In the genomic region with DNA sequence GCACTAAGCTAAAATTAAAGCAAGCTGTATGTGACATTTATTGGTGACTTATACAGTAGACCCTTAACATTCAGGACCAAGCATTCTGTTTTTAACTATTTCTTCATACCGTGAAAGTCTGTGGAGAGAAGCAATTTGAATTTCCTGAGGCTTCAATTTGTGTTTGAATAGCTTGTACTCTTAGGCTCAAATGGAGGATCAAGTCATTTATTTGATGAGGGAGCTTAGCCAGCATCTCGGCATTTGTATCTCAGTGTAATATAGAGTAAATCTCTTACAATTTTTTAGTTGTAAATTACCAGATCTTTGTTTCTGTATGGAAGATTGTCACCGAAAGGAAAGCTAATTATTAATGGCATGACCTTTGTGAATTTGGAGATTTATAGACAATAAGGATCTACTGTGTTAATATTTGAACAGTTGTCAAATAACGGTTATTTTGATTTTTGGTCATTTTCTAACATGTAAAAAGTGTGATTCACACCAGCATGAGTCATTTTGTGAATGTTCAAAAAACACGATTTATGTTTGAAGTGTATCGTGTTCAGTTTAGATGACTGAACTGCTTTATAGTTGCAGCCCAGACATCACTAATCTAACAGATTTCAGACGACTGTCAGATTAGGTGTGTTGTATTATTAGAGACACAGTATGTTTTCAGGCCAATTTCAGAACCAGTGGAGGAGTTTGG, we compare ENCODE assay signal across 1 cellular context.
TF ChIP-seq lines count a peak whose summit lies in the region.

No MANE protein-coding gene starts in this region.

TF ChIP-seq in H1, 55 proteins besides CTCF, POLR2A, EP300 and RAD21 (continued from another document):
- TF ChIP-seq, protein P1, sequence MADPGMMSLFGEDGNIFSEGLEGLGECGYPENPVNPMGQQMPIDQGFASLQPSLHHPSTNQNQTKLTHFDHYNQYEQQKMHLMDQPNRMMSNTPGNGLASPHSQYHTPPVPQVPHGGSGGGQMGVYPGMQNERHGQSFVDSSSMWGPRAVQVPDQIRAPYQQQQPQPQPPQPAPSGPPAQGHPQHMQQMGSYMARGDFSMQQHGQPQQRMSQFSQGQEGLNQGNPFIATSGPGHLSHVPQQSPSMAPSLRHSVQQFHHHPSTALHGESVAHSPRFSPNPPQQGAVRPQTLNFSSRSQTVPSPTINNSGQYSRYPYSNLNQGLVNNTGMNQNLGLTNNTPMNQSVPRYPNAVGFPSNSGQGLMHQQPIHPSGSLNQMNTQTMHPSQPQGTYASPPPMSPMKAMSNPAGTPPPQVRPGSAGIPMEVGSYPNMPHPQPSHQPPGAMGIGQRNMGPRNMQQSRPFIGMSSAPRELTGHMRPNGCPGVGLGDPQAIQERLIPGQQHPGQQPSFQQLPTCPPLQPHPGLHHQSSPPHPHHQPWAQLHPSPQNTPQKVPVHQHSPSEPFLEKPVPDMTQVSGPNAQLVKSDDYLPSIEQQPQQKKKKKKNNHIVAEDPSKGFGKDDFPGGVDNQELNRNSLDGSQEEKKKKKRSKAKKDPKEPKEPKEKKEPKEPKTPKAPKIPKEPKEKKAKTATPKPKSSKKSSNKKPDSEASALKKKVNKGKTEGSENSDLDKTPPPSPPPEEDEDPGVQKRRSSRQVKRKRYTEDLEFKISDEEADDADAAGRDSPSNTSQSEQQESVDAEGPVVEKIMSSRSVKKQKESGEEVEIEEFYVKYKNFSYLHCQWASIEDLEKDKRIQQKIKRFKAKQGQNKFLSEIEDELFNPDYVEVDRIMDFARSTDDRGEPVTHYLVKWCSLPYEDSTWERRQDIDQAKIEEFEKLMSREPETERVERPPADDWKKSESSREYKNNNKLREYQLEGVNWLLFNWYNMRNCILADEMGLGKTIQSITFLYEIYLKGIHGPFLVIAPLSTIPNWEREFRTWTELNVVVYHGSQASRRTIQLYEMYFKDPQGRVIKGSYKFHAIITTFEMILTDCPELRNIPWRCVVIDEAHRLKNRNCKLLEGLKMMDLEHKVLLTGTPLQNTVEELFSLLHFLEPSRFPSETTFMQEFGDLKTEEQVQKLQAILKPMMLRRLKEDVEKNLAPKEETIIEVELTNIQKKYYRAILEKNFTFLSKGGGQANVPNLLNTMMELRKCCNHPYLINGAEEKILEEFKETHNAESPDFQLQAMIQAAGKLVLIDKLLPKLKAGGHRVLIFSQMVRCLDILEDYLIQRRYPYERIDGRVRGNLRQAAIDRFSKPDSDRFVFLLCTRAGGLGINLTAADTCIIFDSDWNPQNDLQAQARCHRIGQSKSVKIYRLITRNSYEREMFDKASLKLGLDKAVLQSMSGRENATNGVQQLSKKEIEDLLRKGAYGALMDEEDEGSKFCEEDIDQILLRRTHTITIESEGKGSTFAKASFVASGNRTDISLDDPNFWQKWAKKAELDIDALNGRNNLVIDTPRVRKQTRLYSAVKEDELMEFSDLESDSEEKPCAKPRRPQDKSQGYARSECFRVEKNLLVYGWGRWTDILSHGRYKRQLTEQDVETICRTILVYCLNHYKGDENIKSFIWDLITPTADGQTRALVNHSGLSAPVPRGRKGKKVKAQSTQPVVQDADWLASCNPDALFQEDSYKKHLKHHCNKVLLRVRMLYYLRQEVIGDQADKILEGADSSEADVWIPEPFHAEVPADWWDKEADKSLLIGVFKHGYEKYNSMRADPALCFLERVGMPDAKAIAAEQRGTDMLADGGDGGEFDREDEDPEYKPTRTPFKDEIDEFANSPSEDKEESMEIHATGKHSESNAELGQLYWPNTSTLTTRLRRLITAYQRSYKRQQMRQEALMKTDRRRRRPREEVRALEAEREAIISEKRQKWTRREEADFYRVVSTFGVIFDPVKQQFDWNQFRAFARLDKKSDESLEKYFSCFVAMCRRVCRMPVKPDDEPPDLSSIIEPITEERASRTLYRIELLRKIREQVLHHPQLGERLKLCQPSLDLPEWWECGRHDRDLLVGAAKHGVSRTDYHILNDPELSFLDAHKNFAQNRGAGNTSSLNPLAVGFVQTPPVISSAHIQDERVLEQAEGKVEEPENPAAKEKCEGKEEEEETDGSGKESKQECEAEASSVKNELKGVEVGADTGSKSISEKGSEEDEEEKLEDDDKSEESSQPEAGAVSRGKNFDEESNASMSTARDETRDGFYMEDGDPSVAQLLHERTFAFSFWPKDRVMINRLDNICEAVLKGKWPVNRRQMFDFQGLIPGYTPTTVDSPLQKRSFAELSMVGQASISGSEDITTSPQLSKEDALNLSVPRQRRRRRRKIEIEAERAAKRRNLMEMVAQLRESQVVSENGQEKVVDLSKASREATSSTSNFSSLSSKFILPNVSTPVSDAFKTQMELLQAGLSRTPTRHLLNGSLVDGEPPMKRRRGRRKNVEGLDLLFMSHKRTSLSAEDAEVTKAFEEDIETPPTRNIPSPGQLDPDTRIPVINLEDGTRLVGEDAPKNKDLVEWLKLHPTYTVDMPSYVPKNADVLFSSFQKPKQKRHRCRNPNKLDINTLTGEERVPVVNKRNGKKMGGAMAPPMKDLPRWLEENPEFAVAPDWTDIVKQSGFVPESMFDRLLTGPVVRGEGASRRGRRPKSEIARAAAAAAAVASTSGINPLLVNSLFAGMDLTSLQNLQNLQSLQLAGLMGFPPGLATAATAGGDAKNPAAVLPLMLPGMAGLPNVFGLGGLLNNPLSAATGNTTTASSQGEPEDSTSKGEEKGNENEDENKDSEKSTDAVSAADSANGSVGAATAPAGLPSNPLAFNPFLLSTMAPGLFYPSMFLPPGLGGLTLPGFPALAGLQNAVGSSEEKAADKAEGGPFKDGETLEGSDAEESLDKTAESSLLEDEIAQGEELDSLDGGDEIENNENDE (IDR thresholded peaks at IDR 0.05; ENCODE audit: insufficient replicate concordance, low read length), result no peak
- TF ChIP-seq, protein P2, sequence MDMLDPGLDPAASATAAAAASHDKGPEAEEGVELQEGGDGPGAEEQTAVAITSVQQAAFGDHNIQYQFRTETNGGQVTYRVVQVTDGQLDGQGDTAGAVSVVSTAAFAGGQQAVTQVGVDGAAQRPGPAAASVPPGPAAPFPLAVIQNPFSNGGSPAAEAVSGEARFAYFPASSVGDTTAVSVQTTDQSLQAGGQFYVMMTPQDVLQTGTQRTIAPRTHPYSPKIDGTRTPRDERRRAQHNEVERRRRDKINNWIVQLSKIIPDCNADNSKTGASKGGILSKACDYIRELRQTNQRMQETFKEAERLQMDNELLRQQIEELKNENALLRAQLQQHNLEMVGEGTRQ (IDR thresholded peaks at IDR 0.05; ENCODE audit: low read length), result no peak
- TF ChIP-seq CEBPB (IDR thresholded peaks at IDR 0.05; ENCODE audit: low read depth, low read length), result no peak
